Comparison of ENCODE assay signal across 8 cellular contexts in genomic region chr22:45977003-45977395, GRCh38. TPM values are rescaled to one million over a fixed set of nuclear protein-coding genes. Genes with fewer than 3 reads are reported as not detected.
A peak's percentile ranks its signal among the peaks of the same experiment; 100 is the strongest.
DNase-seq lines count a peak whose midpoint lies in the region; ATAC-seq and TF ChIP-seq lines count a peak whose summit lies in the region.

Gene WNT7B, minus strand, starts transcription at chr22:45977162. Its CDS starts 408 bp downstream, at chr22:45976754.

- CTCF ChIA-PET in AG04450 (lab: Charles Lee) = interaction anchor here (0.6 to 0.7 kb wide), 2 partner anchors 111 to 366 kb away, joined by 4 to 5 read pairs; no protein-coding TSS in a partner anchor

- peak within 1 kb of the TSS; percentile 47 for H3K4me3 ChIP-seq in AG04450 (ENCODE audit: low read depth, low read length)
- H3K4me3 ChIP-seq in lower leg skin (ENCODE audit: low read depth, poor library complexity, severe bottlenecking) = peak within 1 kb of the TSS; percentile 10

- H3K9me3 Mint-ChIP-seq in HFFc6 = no peaks in the 10 kb centered on the region
- H3K9me3 Mint-ChIP-seq in activated T-cell treated with anti-CD3 and anti-CD28 coated beads, Interleukin-2, amount 50 U/mL, for 24 hours = no peaks in the 10 kb centered on the region

- POLR2A ChIA-PET in AG04450 (lab: Yijun Ruan, JAX) = no interaction called here

- no peak within 1 kb of the TSS for H3K27ac ChIP-seq in AG04450 (ENCODE audit: low read depth, low read length)

- TF ChIP-seq CTCF in AG04450 (IDR thresholded peaks at IDR 0.05; ENCODE audit: low read depth, low read length) = no peak
- no peak for TF ChIP-seq CTCF in HFFc6 (IDR thresholded peaks at IDR 0.05)
- TF ChIP-seq CTCF in lower leg skin (IDR thresholded peaks at IDR 0.05) = no peak

- H3K27me3 ChIP-seq in AG04450 (ENCODE audit: control insufficient read depth, insufficient read depth, low read length) = peaks cover 35% of the 10 kb centered on the region

- no peak for TF ChIP-seq POLR2A in lower leg skin (IDR thresholded peaks at IDR 0.05)

- peaks cover 7% of the 10 kb centered on the region for H3K4me1 Mint-ChIP-seq in HFFc6 (ENCODE audit: low read depth)
- peaks cover 10% of the 10 kb centered on the region for H3K4me1 Mint-ChIP-seq in activated T-cell treated with anti-CD3 and anti-CD28 coated beads, Interleukin-2, amount 50 U/mL, for 24 hours (ENCODE audit: low read depth)

- DNase-seq in AG04450 (ENCODE audit: low read depth, low spot score) (no peak), HFFc6 (no peak), lower leg skin (ENCODE audit: low spot score in 2 of 2) (no peak), sciatic nerve (ENCODE audit: low spot score) (no peak)
- DNase-seq in activated T-cell treated with anti-CD3 and anti-CD28 coated beads, Interleukin-2, amount 50 U/mL, for 24 hours = no peak

- H3K27me3 Mint-ChIP-seq in HFFc6 (ENCODE audit: insufficient read depth) = peaks cover 25% of the 10 kb centered on the region
- H3K27me3 Mint-ChIP-seq in activated T-cell treated with anti-CD3 and anti-CD28 coated beads, Interleukin-2, amount 50 U/mL, for 24 hours = peaks cover 45% of the 10 kb centered on the region

- no peaks in the 10 kb centered on the region; the same call in 1 of the 2 replicates for H3K9me3 ChIP-seq in AG04450 (ENCODE audit: control insufficient read depth, insufficient read depth, low read length)

- H3K27ac Mint-ChIP-seq in HFFc6 = no peak within 1 kb of the TSS
- H3K27ac Mint-ChIP-seq in activated T-cell treated with anti-CD3 and anti-CD28 coated beads, Interleukin-2, amount 50 U/mL, for 24 hours = no peak within 1 kb of the TSS

- ATAC-seq in HG03565 (IDR thresholded peaks at IDR 0.05; ENCODE audit: unreplicated experiment) = no peak
- ATAC-seq in sciatic nerve = no peak
- no peak for ATAC-seq in HG03571 (IDR thresholded peaks at IDR 0.05; ENCODE audit: unreplicated experiment)
- no peak for ATAC-seq in HG03196 (IDR thresholded peaks at IDR 0.05; ENCODE audit: unreplicated experiment)

- WGBS in lower leg skin, 2 donors = 0 to 3% methylated on average over 12 to 26 of the region's 48 CpGs

- peak within 1 kb of the TSS; percentile 71 for H3K4me3 Mint-ChIP-seq in HFFc6
- H3K4me3 Mint-ChIP-seq in activated T-cell treated with anti-CD3 and anti-CD28 coated beads, Interleukin-2, amount 50 U/mL, for 24 hours = peak within 1 kb of the TSS; percentile 12

- intact Hi-C loops in lower leg skin (cut with DNase I; ENCODE audit: low total_unique reads) = no loop called here
- intact Hi-C loops in sciatic nerve (cut with DNase I) = no loop called here

- no peaks in the 10 kb centered on the region for H3K36me3 Mint-ChIP-seq in HFFc6 (ENCODE audit: low read depth)
- no peaks in the 10 kb centered on the region for H3K36me3 Mint-ChIP-seq in activated T-cell treated with anti-CD3 and anti-CD28 coated beads, Interleukin-2, amount 50 U/mL, for 24 hours (ENCODE audit: low read depth)

RNA-seq across cellular contexts. Expression of gene WNT7B, which starts in this region (rescaled TPM):
- 0.56 and 0.71 TPM in 2 replicates for polyA plus RNA-seq in AG04450 (2011; rRNA removed)
- polyA minus RNA-seq in AG04450 (2011; rRNA and poly(A)+ RNA removed) = 0.37 and 0.43 TPM in 2 replicates
- under 1 TPM in 5 of 6 experiments, not detected in 1; 0.07 to 0.14 (median 0.09) TPM for total RNA-seq in HFFc6 (2021; fragmentation: NEBNext Ultra II Directional; extraction: Animal tissue kit (Norgen Biotek cat#: 25700))
- total RNA-seq in lower leg skin = 10 to 100 TPM; 26.4 to 39.9 (median 33.9) TPM
- not detected for total RNA-seq in sciatic nerve

Comparison
In these comparisons a context has a peak if more than half of its experiments do, and no peak if none do; other contexts are left out.
1. RNA of gene WNT7B (total RNA-seq): 26.4 to 39.9 TPM in lower leg skin; 0.07 to 0.14 TPM in HFFc6 and not detected in sciatic nerve (single experiment); every median in the first group is over 10 times any median in the second.